9 cellular contexts compared by ENCODE assay signal in genomic region chr7:22447759-22448158, GRCh38. TPM values are rescaled to one million over a fixed set of nuclear protein-coding genes. Genes with fewer than 3 reads are reported as not detected.
DNase-seq lines count a peak whose midpoint lies in the region; ATAC-seq and TF ChIP-seq lines count a peak whose summit lies in the region.
"Had no signal": no experiment of that assay in that cellular context is flagged by ENCODE, and none has a peak within 500 bp of the region (broad histone marks: within the 10 kb centered on the region; RNA-seq: fewer than 3 reads in every experiment).

No MANE protein-coding gene starts in this region.

- no peak overlapping the region for H3K27ac ChIP-seq in neural progenitor cell

- peaks cover 13% of the 10 kb centered on the region for H3K4me1 ChIP-seq in neural progenitor cell

- H3K36me3 ChIP-seq in neural progenitor cell, result no peaks in the 10 kb centered on the region

- peaks cover 18% of the 10 kb centered on the region for H3K4me1 Mint-ChIP-seq in activated CD4-positive, alpha-beta T cell treated with anti-CD3 and anti-CD28 coated beads for 36 hours
- H3K4me1 Mint-ChIP-seq in naive B cell (peaks cover 44 to 74% (median 63%) of the 10 kb centered on the region in 3 donors), neural progenitor cell (peaks cover 12% of the 10 kb centered on the region)

- DNase-seq in activated CD4-positive, alpha-beta T cell treated with anti-CD3 and anti-CD28 coated beads for 36 hours, result peak; percentile 12
- DNase-seq in activated CD4-positive, alpha-beta T cell treated with anti-CD3 and anti-CD28 coated beads, Interleukin-2, amount 50 U/mL, for 4 hours, result no peak
- DNase-seq in naive B cell, result peak; percentile 51
- no peak for DNase-seq in neural progenitor cell (ENCODE audit: low spot score)
- DNase-seq in ureter (ENCODE audit: low spot score), result no peak
- no peak for DNase-seq in cerebellum (ENCODE audit: low spot score)
- DNase-seq: left cardiac atrium had no signal

- H3F3A ChIP-seq in neural progenitor cell (ENCODE audit: low read depth), result no peaks in the 10 kb centered on the region

- H3K9ac ChIP-seq in neural progenitor cell, result no peak overlapping the region

- POLR2A ChIA-PET in activated CD4-positive, alpha-beta T cell treated with anti-CD3 and anti-CD28 coated beads for 36 hours (lab: Charles Lee), result no interaction called here

- no peak overlapping the region for H3K4me3 Mint-ChIP-seq in activated CD4-positive, alpha-beta T cell treated with anti-CD3 and anti-CD28 coated beads for 36 hours
- H3K4me3 Mint-ChIP-seq in naive B cell (peak overlapping the region in 1 of 8 donors; percentile 14), neural progenitor cell (no peak overlapping the region)

- H3K4me3 ChIP-seq in neural progenitor cell, result no peak overlapping the region

- no peak overlapping the region for H2AFZ ChIP-seq in neural progenitor cell (replicated peaks)

- peaks cover 1% of the 10 kb centered on the region for H3K27me3 ChIP-seq in neural progenitor cell

- H3K9me3 ChIP-seq in neural progenitor cell (ENCODE audit: low read depth), result peaks cover 4% of the 10 kb centered on the region

- CTCF ChIA-PET in activated CD4-positive, alpha-beta T cell treated with anti-CD3 and anti-CD28 coated beads for 36 hours (lab: Charles Lee), result no interaction called here

- no peaks in the 10 kb centered on the region for H3K9me3 Mint-ChIP-seq in activated CD4-positive, alpha-beta T cell treated with anti-CD3 and anti-CD28 coated beads for 36 hours (ENCODE audit: low read depth)
- H3K9me3 Mint-ChIP-seq in naive B cell (peaks cover 0 to 5% (median 0%) of the 10 kb centered on the region in 7 donors), neural progenitor cell (peaks cover 3% of the 10 kb centered on the region)

- no peaks in the 10 kb centered on the region for H4K20me1 ChIP-seq in neural progenitor cell (ENCODE audit: low read depth)

- no peak overlapping the region for H3K4me2 ChIP-seq in neural progenitor cell

- ATAC-seq in activated CD4-positive, alpha-beta T cell treated with anti-CD3 and anti-CD28 coated beads for 36 hours, result peak; percentile 96
- ATAC-seq in GM21786 (IDR thresholded peaks at IDR 0.05; ENCODE audit: unreplicated experiment) (peak; percentile 65), HG03521 (IDR thresholded peaks at IDR 0.05; ENCODE audit: unreplicated experiment) (peak; percentile 82), naive B cell (ENCODE audit: low read depth in 2 of 2) (peak; percentile 64 to 72)
- ATAC-seq: left cardiac atrium had no signal

- no peak for TF ChIP-seq CTCF in neural progenitor cell (IDR thresholded peaks at IDR 0.05)

- H3K79me2 ChIP-seq in neural progenitor cell (ENCODE audit: low read depth), result no peaks in the 10 kb centered on the region

- intact Hi-C loops in activated CD4-positive, alpha-beta T cell treated with anti-CD3 and anti-CD28 coated beads for 36 hours (cut with DNase I, micrococcal nuclease), result loop anchor here (2.0 to 5.0 kb wide), 2 partner anchors 57 to 510 kb away; no protein-coding TSS in a partner anchor

- no peaks in the 10 kb centered on the region for H3K36me3 Mint-ChIP-seq in activated CD4-positive, alpha-beta T cell treated with anti-CD3 and anti-CD28 coated beads for 36 hours (ENCODE audit: low read depth)
- H3K36me3 Mint-ChIP-seq in naive B cell (peaks cover 0 to 4% of the 10 kb centered on the region in 2 donors), neural progenitor cell (no peaks in the 10 kb centered on the region)

- no peak overlapping the region for H3K27ac Mint-ChIP-seq in activated CD4-positive, alpha-beta T cell treated with anti-CD3 and anti-CD28 coated beads for 36 hours
- H3K27ac Mint-ChIP-seq in naive B cell (peak overlapping the region in 3 of 6 donors; percentile 29 to 81 (median 42)), neural progenitor cell (no peak overlapping the region)

- H3K27me3 Mint-ChIP-seq in activated CD4-positive, alpha-beta T cell treated with anti-CD3 and anti-CD28 coated beads for 36 hours, result peaks cover 25% of the 10 kb centered on the region
- H3K27me3 Mint-ChIP-seq in naive B cell, result no peaks in the 10 kb centered on the region
- H3K27me3 Mint-ChIP-seq in neural progenitor cell (ENCODE audit: insufficient read depth, low read depth), result no peaks in the 10 kb centered on the region

RNA-seq across cellular contexts. Expression of gene STEAP1B, which starts 52.2 kb away (rescaled TPM):
- under 1 TPM in 1 of 2 experiments, not detected in 1; 0.23 TPM for total RNA-seq in activated CD4-positive, alpha-beta T cell treated with anti-CD3 and anti-CD28 coated beads for 36 hours
- polyA plus RNA-seq in naive B cell (ENCODE audit: low read depth in 6 of 6), result 10 to 100 TPM in 5 of 6 donors, 1 to 10 TPM in 1; 5.3 to 37.3 (median 30.2) TPM
- total RNA-seq in neural progenitor cell (ENCODE audit: low replicate concordance), result 1.6 and 3.0 TPM in 2 replicates
- 0.73 TPM for total RNA-seq in ureter
- 2.6 TPM for total RNA-seq in cerebellum

Comparison
In these comparisons a context has a peak if more than half of its experiments do, and no peak if none do; other contexts are left out.
1. DNase-seq: peak in activated CD4-positive, alpha-beta T cell treated with anti-CD3 and anti-CD28 coated beads for 36 hours (single experiment) and naive B cell (single experiment); none in activated CD4-positive, alpha-beta T cell treated with anti-CD3 and anti-CD28 coated beads, Interleukin-2, amount 50 U/mL, for 4 hours (0 of 2), neural progenitor cell (single experiment), ureter (single experiment) and cerebellum (single experiment).
2. Peak in every context shown above with its lines, with median percentiles within 50 percentile points of each other: ATAC-seq.